In genomic region chrX:42189601-42190000, GRCh38 we compare ENCODE assay signal across 15 cellular contexts.
A peak's percentile ranks its signal among the peaks of the same experiment; 100 is the strongest.
DNase-seq lines count a peak whose midpoint lies in the region; ATAC-seq and TF ChIP-seq lines count a peak whose summit lies in the region.
"Had no signal": no experiment of that assay in that cellular context is flagged by ENCODE, and none has a peak within 500 bp of the region (broad histone marks: within the 10 kb centered on the region; RNA-seq: fewer than 3 reads in every experiment).

No MANE protein-coding gene starts in this region.

- DNase-seq in astrocyte of the cerebellum (ENCODE audit: low read depth): peak; percentile 12
- DNase-seq in choroid plexus epithelial cell (ENCODE audit: low read depth): peak; percentile 32
- DNase-seq in testis: peak; percentile 17
- no peak for DNase-seq in HFFc6
- DNase-seq in T-cell: no peak
- DNase-seq: C1 segment of cervical spinal cord; Calu3; CD4-positive, alpha-beta memory T cell; COR-L47; DMS53; DMS79 treated with DMSO at 0.1 percent for 48 hours; GF-D8; GOT3 had no signal

- H3K36me3 Mint-ChIP-seq in HFFc6 (ENCODE audit: low read depth) (no peaks in the 10 kb centered on the region), T-cell (no peaks in the 10 kb centered on the region)
- H3K36me3 Mint-ChIP-seq: CD4-positive, alpha-beta memory T cell had no signal

- no peaks in the 10 kb centered on the region for H3K36me3 ChIP-seq in testis (ENCODE audit: low read depth, missing control alignments)
- H3K36me3 ChIP-seq: HAP-1 had no signal

- TF ChIP-seq CTCF in astrocyte of the cerebellum (IDR thresholded peaks at IDR 0.05; ENCODE audit: low read depth, low read length, missing control alignments) (no peak), choroid plexus epithelial cell (conservative IDR thresholded peaks at IDR 0.05; ENCODE audit: low read depth, low read length) (no peak), testis (IDR thresholded peaks at IDR 0.05) (no peak), HFFc6 (IDR thresholded peaks at IDR 0.05) (no peak)

- ATAC-seq in GM21717 (IDR thresholded peaks at IDR 0.05; ENCODE audit: unreplicated experiment) (no peak), T-cell (replicated peaks in 1 of 4) (no peak)

- no peaks in the 10 kb centered on the region for H3K4me1 Mint-ChIP-seq in HFFc6 (ENCODE audit: low read depth)
- H3K4me1 Mint-ChIP-seq in T-cell: peaks cover 0 to 4% (median 0%) of the 10 kb centered on the region in 3 donors

- H3K4me3 Mint-ChIP-seq in HFFc6 (no peak overlapping the region), T-cell (no peak overlapping the region)
- H3K4me3 Mint-ChIP-seq: CD4-positive, alpha-beta memory T cell had no signal

- no peaks in the 10 kb centered on the region for H3K9me3 ChIP-seq in testis
- H3K9me3 ChIP-seq: HAP-1 had no signal

- intact Hi-C loops in testis (cut with DNase I; ENCODE audit: low total_unique reads): no loop called here

- H3K4me1 ChIP-seq in testis: no peaks in the 10 kb centered on the region
- H3K4me1 ChIP-seq: HAP-1 had no signal

- CTCF ChIA-PET in T-cell (lab: Charles Lee): no interaction called here

- POLR2A ChIA-PET in T-cell (lab: Charles Lee): no interaction called here

- H3K4me3 ChIP-seq in astrocyte of the cerebellum (ENCODE audit: low read depth, low read length) (no peak overlapping the region), choroid plexus epithelial cell (ENCODE audit: low read depth, low read length) (no peak overlapping the region), testis (no peak overlapping the region)
- H3K4me3 ChIP-seq: HAP-1 had no signal

- no peak for TF ChIP-seq POLR2A in testis (IDR thresholded peaks at IDR 0.05)

- H3K9me3 Mint-ChIP-seq in HFFc6: no peaks in the 10 kb centered on the region; the same call in 1 of the 2 replicates
- H3K9me3 Mint-ChIP-seq in T-cell: peaks cover 0 to 4% (median 0%) of the 10 kb centered on the region in 3 donors

- WGBS in testis, 2 donors: 41 to 58% methylated on average over 4 of the region's 4 CpGs

- no peak overlapping the region for H3K27ac ChIP-seq in testis

- H3K27ac Mint-ChIP-seq in HFFc6 (no peak overlapping the region), T-cell (no peak overlapping the region)
- H3K27ac Mint-ChIP-seq: CD4-positive, alpha-beta memory T cell had no signal

- in situ Hi-C loops in astrocyte of the cerebellum (cut with HindIII; ENCODE audit: low sequenced_read_pairs): no loop called here

- H3K27me3 Mint-ChIP-seq in HFFc6 (ENCODE audit: insufficient read depth): no peaks in the 10 kb centered on the region; the same call in 1 of the 2 replicates
- H3K27me3 Mint-ChIP-seq in T-cell: peaks cover 0 to 3% of the 10 kb centered on the region in 2 donors
- H3K27me3 Mint-ChIP-seq: CD4-positive, alpha-beta memory T cell had no signal

- H3K27me3 ChIP-seq in testis: no peaks in the 10 kb centered on the region

Comparison
In these comparisons a context has a peak if more than half of its experiments do, and no peak if none do; other contexts are left out.
1. DNase-seq: peak in astrocyte of the cerebellum (single experiment), choroid plexus epithelial cell (single experiment) and testis (single experiment); none in HFFc6 (single experiment) and T-cell (0 of 34).